In genomic region chr15:55407631-55407948, GRCh38 we compare ENCODE assay signal across 1 cellular context.
TF ChIP-seq lines count a peak whose summit lies in the region.

No MANE protein-coding gene starts in this region.

TF ChIP-seq in GM23338, 12 proteins besides CTCF, POLR2A, EP300 and RAD21 (continued from another document):
- no peak for TF ChIP-seq REST (IDR thresholded peaks at IDR 0.05; ENCODE audit: unreplicated experiment)
- no peak for TF ChIP-seq ZNF114 (CRISPR knock-in tag; IDR thresholded peaks at IDR 0.05)
- no peak for TF ChIP-seq ETS1 (IDR thresholded peaks at IDR 0.05)
- TF ChIP-seq JUNB (IDR thresholded peaks at IDR 0.05; ENCODE audit: unreplicated experiment) = no peak
- no peak for TF ChIP-seq POLR2AphosphoS5 (IDR thresholded peaks at IDR 0.05; ENCODE audit: low read depth)
- TF ChIP-seq EZH2phosphoT487 (IDR thresholded peaks at IDR 0.05; ENCODE audit: unreplicated experiment) = no peak
- TF ChIP-seq EZH2 (IDR thresholded peaks at IDR 0.05; ENCODE audit: low read depth, unreplicated experiment) = no peak
- TF ChIP-seq NANOG (IDR thresholded peaks at IDR 0.05; ENCODE audit: borderline replicate concordance) = no peak
- TF ChIP-seq ZNF331 (CRISPR knock-in tag; IDR thresholded peaks at IDR 0.05; ENCODE audit: low read depth) = no peak
- TF ChIP-seq STAT1 (IDR thresholded peaks at IDR 0.05; ENCODE audit: unreplicated experiment) = no peak
